15 cellular contexts compared by ENCODE assay signal in the genomic region with DNA sequence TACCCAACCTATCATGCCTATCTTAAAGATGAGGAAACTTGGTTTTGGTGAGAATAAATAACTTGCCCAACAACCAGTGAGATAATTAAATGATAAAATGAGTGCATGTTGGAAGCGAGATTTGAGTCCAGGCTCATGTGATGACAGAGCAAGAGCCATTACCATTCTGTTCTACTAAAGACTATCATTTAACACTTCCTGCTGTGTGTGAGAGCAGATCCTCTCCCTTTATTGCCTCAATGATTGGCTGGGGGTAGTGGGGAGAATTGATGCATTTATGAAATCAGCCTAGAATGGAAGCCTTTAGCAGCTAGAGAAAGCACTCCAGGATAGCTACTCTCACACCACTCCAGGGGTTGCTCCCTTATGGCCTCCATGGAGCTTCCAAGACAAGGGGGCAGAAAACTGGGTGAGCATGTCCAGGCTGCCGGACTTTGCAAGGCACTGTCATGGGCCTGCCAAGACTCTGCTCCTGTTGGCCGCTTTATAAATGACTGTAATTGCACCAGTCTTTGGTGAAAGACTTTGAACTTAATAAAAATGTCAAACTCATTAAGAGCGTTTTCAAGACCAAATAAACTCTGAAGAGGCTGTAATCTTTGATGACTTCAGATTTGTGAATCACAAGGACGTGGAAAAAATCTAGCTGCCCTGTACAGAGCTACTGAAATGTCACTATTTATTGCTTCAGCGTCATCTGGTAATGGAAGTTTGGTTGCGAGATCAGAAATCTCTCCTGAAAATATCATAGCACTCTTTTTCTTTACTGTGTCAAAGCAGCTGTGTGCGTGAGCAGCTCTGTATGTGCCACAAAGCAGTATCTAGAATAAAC.
"Had no signal": no experiment of that assay in that cellular context is flagged by ENCODE, and none has a peak within 500 bp of the region (broad histone marks: within the 10 kb centered on the region; RNA-seq: fewer than 3 reads in every experiment).

No MANE protein-coding gene starts in this region.

- H3K4me1 Mint-ChIP-seq: activated B cell treated with CpG ODN at 0.5 μM for 24 hours, T-helper 17 cell had no signal

- H3K4me3 ChIP-seq: coronary artery, ovary, thyroid gland had no signal

- H3K9me3 ChIP-seq: ovary, thyroid gland had no signal

- H3K27me3 ChIP-seq: ovary, thyroid gland had no signal

- H3K4me3 Mint-ChIP-seq: activated B cell treated with CpG ODN at 0.5 μM for 24 hours, nephron progenitor cell, T-helper 17 cell had no signal

- H3K27ac ChIP-seq: coronary artery, ovary, thyroid gland had no signal

- FAIRE-seq: islet of Langerhans had no signal

- H3K27ac Mint-ChIP-seq: activated B cell treated with CpG ODN at 0.5 μM for 24 hours, nephron progenitor cell, T-helper 17 cell had no signal

- ATAC-seq: left ventricle myocardium superior, T-helper 17 cell had no signal

- DNase-seq: activated B cell treated with CpG ODN at 0.5 μM for 24 hours; activated CD4-positive, alpha-beta T cell treated with anti-CD3 and anti-CD28 coated beads, Interleukin-2, amount 50 U/mL, for 1 hour; activated naive CD4-positive, alpha-beta T cell treated with anti-CD3 and anti-CD28 coated beads, Interleukin-2, amount 50 U/mL, for 16 hours; activated T-cell treated with anti-CD3 and anti-CD28 coated beads, Interleukin-2, amount 50 U/mL, for 1 hour; central memory CD4-positive, alpha-beta T cell; effector CD4-positive, alpha-beta T cell; left ventricle myocardium superior; mesenchymal stem cell; nephron progenitor cell; ovary; retina; T-helper 17 cell; thyroid gland had no signal

- H3K36me3 ChIP-seq: ovary, thyroid gland had no signal

- H3K9me3 Mint-ChIP-seq: activated B cell treated with CpG ODN at 0.5 μM for 24 hours had no signal
